ENCODE assay signal across 8 cellular contexts in the genomic region with DNA sequence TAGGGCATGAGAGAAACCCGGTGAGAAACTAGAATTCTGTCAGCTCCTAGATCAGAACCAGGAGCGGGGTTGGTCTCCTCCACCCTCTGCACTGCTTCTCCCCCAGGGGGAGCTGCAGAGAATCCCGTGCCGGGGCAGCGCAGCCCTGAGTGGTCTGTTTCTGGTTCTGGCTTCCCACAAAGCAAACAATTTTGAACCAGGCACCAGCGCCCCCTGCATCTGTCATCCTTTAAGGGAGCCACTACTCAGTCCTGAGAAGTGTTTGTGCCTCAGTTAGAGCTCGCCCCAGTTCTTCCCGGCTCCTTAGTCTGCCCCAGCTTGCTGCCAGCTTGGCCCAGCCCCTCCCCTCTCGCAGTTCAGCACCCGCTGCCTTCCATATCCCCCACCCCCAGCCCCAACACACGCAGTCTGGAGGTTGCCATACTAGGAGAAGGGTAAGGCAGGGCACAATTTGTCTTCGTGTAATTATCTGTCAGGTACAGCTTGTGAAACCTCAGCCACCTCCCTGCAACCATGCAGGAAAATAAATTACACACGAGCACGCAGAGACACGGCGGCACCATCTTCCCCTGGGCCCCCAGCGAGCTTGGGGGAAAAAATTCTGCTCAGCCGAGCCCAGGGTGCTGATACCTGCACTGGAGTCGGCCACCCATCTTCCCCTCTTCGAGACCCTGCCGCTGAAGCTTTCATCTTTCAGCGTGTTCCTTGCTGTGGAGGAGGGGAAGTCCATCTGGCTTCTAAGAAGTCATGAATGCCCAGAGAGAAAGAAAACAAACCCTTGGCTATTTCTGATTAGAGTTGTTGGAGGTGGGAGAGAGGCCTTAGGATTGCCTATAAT.
DNase-seq lines count a peak whose midpoint lies in the region; ATAC-seq and TF ChIP-seq lines count a peak whose summit lies in the region.

No MANE protein-coding gene starts in this region.

- H3K4ac ChIP-seq in mesendoderm (ENCODE audit: low read depth, low read length), result peak overlapping the region; percentile 17

- no peaks in the 10 kb centered on the region for H3K27me3 ChIP-seq in mesendoderm (ENCODE audit: insufficient read depth, low read length, poor library complexity)

- no peak overlapping the region for H3K27ac Mint-ChIP-seq in Calu3 (ENCODE audit: unreplicated experiment)
- no peak overlapping the region for H3K27ac Mint-ChIP-seq in stimulated activated naive CD8-positive, alpha-beta T cell treated with anti-CD3 and anti-CD28 coated beads, Interleukin-15, amount 100 ng/mL, for 72 hours

- H3K4me3 ChIP-seq in WI38 (ENCODE audit: low read depth, low read length) (peak overlapping the region; percentile 17), mesendoderm (ENCODE audit: low read length) (no peak overlapping the region)

- DNase-seq in Calu3, result peak; percentile 52
- peak; percentile 69 for DNase-seq in KBM-7
- DNase-seq in ecto neural progenitor cell (ENCODE audit: low spot score), result peak; percentile 81
- peak; percentile 92 for DNase-seq in mesendoderm
- DNase-seq in stimulated activated naive CD8-positive, alpha-beta T cell treated with anti-CD3 and anti-CD28 coated beads, Interleukin-15, amount 100 ng/mL, for 72 hours, result peak in 1 of 2 donors; percentile 21
- DNase-seq in NCI-H187 treated with DMSO at 0.1 percent for 48 hours (lab: John Stamatoyannopoulos, UW), result no peak

- intact Hi-C loops in Calu3 (cut with micrococcal nuclease; ENCODE audit: unreplicated experiment), result no loop called here

- no peak overlapping the region for H3K4me2 ChIP-seq in mesendoderm (ENCODE audit: low read length)

- no peaks in the 10 kb centered on the region for H3K79me1 ChIP-seq in mesendoderm (ENCODE audit: low read length)

- CTCF ChIA-PET in Calu3 (lab: Charles Lee), result interaction anchor here (2.3 to 10.3 kb wide), 3 partner anchors 126 to 240 kb away, joined by 6 to 175 read pairs (median 137); partner anchors contain the start of gene KIRREL1

- H3K79me2 ChIP-seq in mesendoderm (ENCODE audit: control insufficient read depth, insufficient read depth, low read length), result no peaks in the 10 kb centered on the region

- no TSS peak for BruUV-seq in Calu3 (replicated peaks; lab: Mats Ljungman, UMichigan)

- no peak overlapping the region for H3K27ac ChIP-seq in mesendoderm (ENCODE audit: low read depth, low read length)

- peaks cover 10% of the 10 kb centered on the region for H3K4me1 Mint-ChIP-seq in Calu3 (ENCODE audit: low read depth, unreplicated experiment)
- peaks cover 19% of the 10 kb centered on the region for H3K4me1 Mint-ChIP-seq in stimulated activated naive CD8-positive, alpha-beta T cell treated with anti-CD3 and anti-CD28 coated beads, Interleukin-15, amount 100 ng/mL, for 72 hours

- no CpG with 5 or more reads among the region's 22 CpGs for WGBS in mesendoderm (ENCODE audit: extremely low coverage, insufficient coverage, low lambda C conversion rate)

- peak overlapping the region; percentile 62 for H3K56ac ChIP-seq in mesendoderm (ENCODE audit: low read length)

- in situ Hi-C loops in KBM-7 (cut with MboI; ENCODE audit: low pct_unique_long_range_greater_than_20kb, low sequenced_read_pairs), result loop anchor here (25.0 kb wide), 1 partner anchor 531 kb away; the partner anchor contains the start of gene FCRL4

- no peaks in the 10 kb centered on the region for H3K36me3 Mint-ChIP-seq in Calu3 (ENCODE audit: insufficient read depth, unreplicated experiment)

- peaks cover 5% of the 10 kb centered on the region for H3K4me1 ChIP-seq in mesendoderm (ENCODE audit: control insufficient read depth, low read depth, low read length)

- H2BK15ac ChIP-seq in mesendoderm (replicated peaks; ENCODE audit: low read depth), result no peak overlapping the region

- H3K4me3 Mint-ChIP-seq in Calu3 (ENCODE audit: low read depth, unreplicated experiment), result no peak overlapping the region
- H3K4me3 Mint-ChIP-seq in stimulated activated naive CD8-positive, alpha-beta T cell treated with anti-CD3 and anti-CD28 coated beads, Interleukin-15, amount 100 ng/mL, for 72 hours, result peak overlapping the region; percentile 57 to 62

- H3K27me3 Mint-ChIP-seq in Calu3 (ENCODE audit: unreplicated experiment), result peaks cover 27% of the 10 kb centered on the region
- peaks cover 75% of the 10 kb centered on the region for H3K27me3 Mint-ChIP-seq in stimulated activated naive CD8-positive, alpha-beta T cell treated with anti-CD3 and anti-CD28 coated beads, Interleukin-15, amount 100 ng/mL, for 72 hours

- H4K5ac ChIP-seq in mesendoderm (ENCODE audit: low read length), result no peak overlapping the region

- no peak overlapping the region for H2BK120ac ChIP-seq in mesendoderm (ENCODE audit: low read depth, low read length)

- H3K9ac ChIP-seq in mesendoderm (ENCODE audit: low read length), result no peak overlapping the region

- H4K8ac ChIP-seq in mesendoderm (ENCODE audit: low read depth, low read length), result no peak overlapping the region

- TF ChIP-seq CTCF in Calu3 (IDR thresholded peaks at IDR 0.05; ENCODE audit: unreplicated experiment) (no peak), WI38 (IDR thresholded peaks at IDR 0.05; ENCODE audit: low read depth, low read length) (peak; percentile 72)

- H2BK5ac ChIP-seq in mesendoderm (ENCODE audit: low read length), result no peak overlapping the region

- ATAC-seq in stimulated activated naive CD8-positive, alpha-beta T cell treated with anti-CD3 and anti-CD28 coated beads, Interleukin-15, amount 100 ng/mL, for 72 hours, result peak; percentile 65
- ATAC-seq in HG02623 (IDR thresholded peaks at IDR 0.05; ENCODE audit: unreplicated experiment), result no peak

- peak overlapping the region; percentile 20 for H3K18ac ChIP-seq in mesendoderm (ENCODE audit: low read length)

- no peaks in the 10 kb centered on the region for H3K36me3 ChIP-seq in mesendoderm (ENCODE audit: control insufficient read depth, insufficient read depth, low read length)

- no peaks in the 10 kb centered on the region for H3K9me3 Mint-ChIP-seq in Calu3 (ENCODE audit: low read depth, unreplicated experiment)
- H3K9me3 Mint-ChIP-seq in stimulated activated naive CD8-positive, alpha-beta T cell treated with anti-CD3 and anti-CD28 coated beads, Interleukin-15, amount 100 ng/mL, for 72 hours, result no peaks in the 10 kb centered on the region

- no peak overlapping the region for H2AK5ac ChIP-seq in mesendoderm (ENCODE audit: low read length)

- H3K23ac ChIP-seq in mesendoderm (ENCODE audit: low read length), result no peak overlapping the region
